39 cellular contexts compared by ENCODE assay signal in genomic region chr9:1073497-1073896, GRCh38. TPM values are rescaled to one million over a fixed set of nuclear protein-coding genes. Genes with fewer than 3 reads are reported as not detected.
"Had no signal": no experiment of that assay in that cellular context is flagged by ENCODE, and none has a peak within 500 bp of the region (broad histone marks: within the 10 kb centered on the region; RNA-seq: fewer than 3 reads in every experiment).

No MANE protein-coding gene starts in this region.

- H3K9me3 ChIP-seq: MG63 had no signal

- H3K4me3 ChIP-seq: MG63 had no signal

- H3K36me3 ChIP-seq: MG63 had no signal

- DNase-seq: Karpas-422, Kasumi-1, KBM-7, KG1, MG63, MM.1S, MV-4-11, NCI-H1048, NCI-H1092, NCI-H1092 treated with DMSO at 0.1 percent for 48 hours, NCI-H1105, NCI-H1105 treated with DMSO at 0.1 percent for 48 hours, NCI-H1417, NCI-H1417 treated with DMSO at 0.1 percent for 48 hours, NCI-H1436, NCI-H1436 treated with DMSO at 0.1 percent for 48 hours, NCI-H146, NCI-H1694, NCI-H1694 treated with DMSO at 0.1 percent for 48 hours, NCI-H187, NCI-H187 treated with DMSO at 0.1 percent for 48 hours, NCI-H1930, NCI-H2029, NCI-H2029 treated with DMSO at 0.1 percent for 48 hours, NCI-H2081, NCI-H2081 treated with DMSO at 0.1 percent for 48 hours, NCI-H2107, NCI-H2171, NCI-H2171 treated with DMSO at 0.1 percent for 48 hours, NCI-H2227 treated with DMSO at 0.1 percent for 48 hours, NCI-H226, NCI-H345, NCI-H446, NCI-H446 treated with DMSO at 0.1 percent for 48 hours had no signal

- H3K27ac ChIP-seq: KMS-11 had no signal

- H3K27me3 ChIP-seq: MG63 had no signal

RNA-seq across cellular contexts. Expression of gene DMRT2, which starts 23.3 kb away (rescaled TPM):
- total RNA-seq: LHCN-M2, M059J, MCF 10A, NCI-H460 had no signal
